Comparison of ENCODE assay signal across 19 cellular contexts in genomic region chr9:34070601-34071340, GRCh38. TPM values are rescaled to one million over a fixed set of nuclear protein-coding genes. Genes with fewer than 3 reads are reported as not detected.
DNase-seq lines count a peak whose midpoint lies in the region; ATAC-seq and TF ChIP-seq lines count a peak whose summit lies in the region.
"Had no signal": no experiment of that assay in that cellular context is flagged by ENCODE, and none has a peak within 500 bp of the region (broad histone marks: within the 10 kb centered on the region; RNA-seq: fewer than 3 reads in every experiment).

No MANE protein-coding gene starts in this region.

- no peaks in the 10 kb centered on the region for H3K36me3 ChIP-seq in SJCRH30
- H3K36me3 ChIP-seq in CD8-positive, alpha-beta T cell (ENCODE audit: insufficient read depth, low read length): no peaks in the 10 kb centered on the region
- H3K36me3 ChIP-seq: breast epithelium had no signal

- TF ChIP-seq CTCF in C4-2B (conservative IDR thresholded peaks at IDR 0.05) (no peak), fibroblast of mammary gland (conservative IDR thresholded peaks at IDR 0.05; ENCODE audit: control insufficient read depth, insufficient read depth, low read depth, low read length) (no peak), progenitor cell of endocrine pancreas (IDR thresholded peaks at IDR 0.05; ENCODE audit: unreplicated experiment) (no peak)
- no peak for TF ChIP-seq CTCF in CD8-positive, alpha-beta T cell (IDR thresholded peaks at IDR 0.05)

- no peaks in the 10 kb centered on the region for H3K27me3 ChIP-seq in SJCRH30
- H3K27me3 ChIP-seq in CD8-positive, alpha-beta T cell (ENCODE audit: insufficient read depth, low read length): no peaks in the 10 kb centered on the region
- H3K27me3 ChIP-seq: breast epithelium had no signal

- POLR2A ChIA-PET in CD8-positive, alpha-beta T cell (lab: Charles Lee): no interaction called here

- H3K9me3 ChIP-seq in SJCRH30 (replicated peaks): no peaks in the 10 kb centered on the region
- H3K9me3 ChIP-seq in CD8-positive, alpha-beta T cell (ENCODE audit: low read length): no peaks in the 10 kb centered on the region
- H3K9me3 ChIP-seq: breast epithelium had no signal

- peak overlapping the region; percentile 93 for H3K27ac Mint-ChIP-seq in progenitor cell of endocrine pancreas
- no peak overlapping the region for H3K27ac Mint-ChIP-seq in CD8-positive, alpha-beta T cell
- H3K27ac Mint-ChIP-seq: activated CD8-positive, alpha-beta T cell treated with anti-CD3 and anti-CD28 coated beads for 36 hours; activated naive CD8-positive, alpha-beta T cell had no signal

- no peaks in the 10 kb centered on the region for H3K36me3 Mint-ChIP-seq in progenitor cell of endocrine pancreas (ENCODE audit: insufficient read depth)
- H3K36me3 Mint-ChIP-seq in CD8-positive, alpha-beta T cell: no peaks in the 10 kb centered on the region
- H3K36me3 Mint-ChIP-seq: activated naive CD8-positive, alpha-beta T cell had no signal

- H3K9me3 Mint-ChIP-seq in progenitor cell of endocrine pancreas (ENCODE audit: low read depth): peaks cover 3% of the 10 kb centered on the region
- H3K9me3 Mint-ChIP-seq in CD8-positive, alpha-beta T cell: no peaks in the 10 kb centered on the region
- H3K9me3 Mint-ChIP-seq: activated CD8-positive, alpha-beta T cell treated with anti-CD3 and anti-CD28 coated beads for 36 hours; activated T-cell treated with anti-CD3 and anti-CD28 coated beads, Interleukin-2, amount 50 U/mL, for 4 hours; neural crest cell had no signal

- H3K4me1 Mint-ChIP-seq in progenitor cell of endocrine pancreas (ENCODE audit: low read depth): peaks cover 29% of the 10 kb centered on the region
- H3K4me1 Mint-ChIP-seq in CD8-positive, alpha-beta T cell (ENCODE audit: low read depth): no peaks in the 10 kb centered on the region

- H3K4me3 ChIP-seq in SJCRH30: no peak overlapping the region
- no peak overlapping the region for H3K4me3 ChIP-seq in fibroblast of mammary gland (ENCODE audit: control insufficient read depth, low read depth, low read length)
- H3K4me3 ChIP-seq in CD8-positive, alpha-beta T cell (ENCODE audit: low read depth, low read length): no peak overlapping the region
- H3K4me3 ChIP-seq: breast epithelium had no signal

- H3K4me1 ChIP-seq in SJCRH30: peaks cover 21% of the 10 kb centered on the region
- no peaks in the 10 kb centered on the region for H3K4me1 ChIP-seq in CD8-positive, alpha-beta T cell (ENCODE audit: insufficient read depth, low read length)

- intact Hi-C loops in CD8-positive, alpha-beta T cell (cut with DNase I, micrococcal nuclease): no loop called here

- H3K27me3 Mint-ChIP-seq in progenitor cell of endocrine pancreas: no peaks in the 10 kb centered on the region
- no peaks in the 10 kb centered on the region for H3K27me3 Mint-ChIP-seq in CD8-positive, alpha-beta T cell (ENCODE audit: low read depth)
- H3K27me3 Mint-ChIP-seq: activated CD8-positive, alpha-beta T cell treated with anti-CD3 and anti-CD28 coated beads for 36 hours; activated naive CD8-positive, alpha-beta T cell had no signal

- ATAC-seq in HG03039 (IDR thresholded peaks at IDR 0.05; ENCODE audit: unreplicated experiment) (no peak), GM19023 (IDR thresholded peaks at IDR 0.05; ENCODE audit: unreplicated experiment) (no peak)
- ATAC-seq in CD8-positive, alpha-beta T cell: no peak
- ATAC-seq: activated CD8-positive, alpha-beta T cell treated with anti-CD3 and anti-CD28 coated beads for 36 hours; activated T-cell treated with anti-CD3 and anti-CD28 coated beads, Interleukin-2, amount 50 U/mL, for 4 hours; sciatic nerve had no signal

- H3K27ac ChIP-seq in C4-2B (peak overlapping the region; percentile 7; the same call in 1 of the 2 replicates), SJCRH30 (peak overlapping the region; percentile 44; the same call in 1 of the 2 replicates)
- H3K27ac ChIP-seq in CD8-positive, alpha-beta T cell (ENCODE audit: low read depth, low read length): no peak overlapping the region
- H3K27ac ChIP-seq: KMS-11 had no signal

- DNase-seq in SJCRH30 (peak; percentile 76 to 84), fibroblast of mammary gland (ENCODE audit: low read depth) (peak; percentile 16), progenitor cell of endocrine pancreas (ENCODE audit: low spot score, unreplicated experiment) (no peak), putamen (ENCODE audit: low spot score) (no peak)
- no peak for DNase-seq in CD8-positive, alpha-beta T cell
- DNase-seq: activated CD8-positive, alpha-beta T cell treated with anti-CD3 and anti-CD28 coated beads for 36 hours; activated T-cell treated with anti-CD3 and anti-CD28 coated beads, Interleukin-2, amount 50 U/mL, for 4 hours; Calu3; hippocampal formation; mesendoderm; RPMI8226 had no signal

- H3K4me3 Mint-ChIP-seq in progenitor cell of endocrine pancreas (ENCODE audit: low read depth): no peak overlapping the region
- no peak overlapping the region for H3K4me3 Mint-ChIP-seq in CD8-positive, alpha-beta T cell
- H3K4me3 Mint-ChIP-seq: activated CD8-positive, alpha-beta T cell treated with anti-CD3 and anti-CD28 coated beads for 36 hours; activated naive CD8-positive, alpha-beta T cell; activated T-cell treated with anti-CD3 and anti-CD28 coated beads, Interleukin-2, amount 50 U/mL, for 4 hours; neural crest cell had no signal

- CTCF ChIA-PET in CD8-positive, alpha-beta T cell (lab: Charles Lee): no interaction called here

RNA-seq across cellular contexts. Expression of gene UBAP2, which starts 22.1 kb away (rescaled TPM):
- total RNA-seq in SJCRH30 (2014; rRNA removed; shearing (Covaris generic)): 17.0 and 17.1 TPM in 2 replicates
- total RNA-seq in progenitor cell of endocrine pancreas: 56.7 and 58.1 TPM in 2 replicates
- total RNA-seq in CD8-positive, alpha-beta T cell: 10 to 100 TPM; 27.6 to 27.7 TPM

RNA-seq across cellular contexts. Expression of gene DCAF12, which starts 55.7 kb away (rescaled TPM):
- 36.8 and 40.3 TPM in 2 replicates for total RNA-seq in SJCRH30 (2014; rRNA removed; shearing (Covaris generic))
- 48.7 and 50.4 TPM in 2 replicates for total RNA-seq in progenitor cell of endocrine pancreas
- 1 to 10 TPM; 4.0 to 4.1 TPM for total RNA-seq in CD8-positive, alpha-beta T cell

Comparison
In these comparisons a context has a peak if more than half of its experiments do, and no peak if none do; other contexts are left out.
1. DNase-seq: peak in SJCRH30 (2 of 2) and fibroblast of mammary gland (single experiment); none in progenitor cell of endocrine pancreas (single experiment), putamen (single experiment) and CD8-positive, alpha-beta T cell (0 of 7).